In the genomic region with DNA sequence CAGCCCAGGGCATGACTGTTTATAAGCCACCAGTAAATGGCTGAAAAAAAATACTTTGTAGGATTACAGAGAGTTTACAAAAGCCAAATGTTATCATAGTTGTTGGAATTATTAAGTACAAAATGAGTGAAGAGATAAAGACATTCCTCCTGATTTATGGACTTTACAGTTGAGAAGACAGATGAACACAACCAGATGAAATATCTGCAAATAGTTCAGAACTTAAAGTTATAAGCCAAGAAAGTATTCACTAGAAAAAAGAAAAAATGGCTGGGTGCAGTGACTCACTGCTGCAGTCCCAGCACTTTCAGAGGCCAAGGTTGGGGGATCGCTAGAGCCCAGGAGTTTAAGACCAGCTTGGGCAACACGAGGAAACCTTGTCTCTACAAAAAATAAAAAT, we compare ENCODE assay signal across 1 cellular context.
TF ChIP-seq lines count a peak whose summit lies in the region.

No MANE protein-coding gene starts in this region.

TF ChIP-seq in K562, 482 proteins besides CTCF, POLR2A, EP300 and RAD21:
- TF ChIP-seq GTF2E2 (tag; IDR thresholded peaks at IDR 0.05) = peak; percentile 7; the same call in 1 of the 2 replicates
- peak; percentile 31 for TF ChIP-seq MEIS2 (IDR thresholded peaks at IDR 0.05; ENCODE audit: partially characterized antibody)
- no peak for TF ChIP-seq POLR2G (IDR thresholded peaks at IDR 0.05; ENCODE audit: low read depth, low read length)
